In the genomic region with DNA sequence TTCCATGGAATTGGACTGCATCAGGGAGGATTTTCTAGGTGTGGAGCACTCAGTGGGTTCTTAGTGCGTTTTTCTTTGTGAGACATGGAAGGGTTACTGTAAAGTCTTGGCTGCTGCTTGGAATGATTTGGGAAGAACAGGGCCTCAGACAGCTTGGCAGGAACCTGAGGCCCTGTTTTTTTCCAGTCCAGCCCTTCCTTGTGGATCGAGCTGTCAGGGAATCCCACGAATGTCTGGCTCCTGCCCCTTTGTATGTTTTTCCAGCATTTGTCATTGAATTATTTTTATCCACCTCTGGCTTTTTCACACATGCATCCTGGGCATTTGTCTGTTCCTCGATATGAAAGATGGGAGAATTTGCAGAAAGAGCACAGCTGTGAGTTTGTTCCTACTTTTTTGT, we compare ENCODE assay signal across 13 cellular contexts.
DNase-seq lines count a peak whose midpoint lies in the region; ATAC-seq, FAIRE-seq and TF ChIP-seq lines count a peak whose summit lies in the region.
"Had no signal": no experiment of that assay in that cellular context is flagged by ENCODE, and none has a peak within 500 bp of the region (broad histone marks: within the 10 kb centered on the region; RNA-seq: fewer than 3 reads in every experiment).

No MANE protein-coding gene starts in this region.

- peak overlapping the region; percentile 65 for H3K4me2 ChIP-seq in astrocyte (ENCODE audit: low read length)

- H4K20me1 ChIP-seq in astrocyte (ENCODE audit: insufficient read depth, low read length), result no peaks in the 10 kb centered on the region

- H3K27ac Mint-ChIP-seq in astrocyte (ENCODE audit: unreplicated experiment), result peak overlapping the region; percentile 99

- H3K27me3 Mint-ChIP-seq in astrocyte (ENCODE audit: low read depth, unreplicated experiment), result no peaks in the 10 kb centered on the region

- H3K4me3 Mint-ChIP-seq in astrocyte (ENCODE audit: unreplicated experiment), result peak overlapping the region; percentile 57

- ATAC-seq in sciatic nerve (peak; percentile 58), GM18519 (IDR thresholded peaks at IDR 0.05; ENCODE audit: low FRiP score, unreplicated experiment) (no peak), right lobe of liver (no peak)

- FAIRE-seq in astrocyte (lab: Jason Lieb, UNC), result no peak
- FAIRE-seq: G401.6 had no signal

- in situ Hi-C loops in ACHN (cut with HindIII; ENCODE audit: low pct_ligation_motif_present, low pct_unique_long_range_greater_than_20kb, low sequenced_read_pairs), result no loop called here

- peak; percentile 50 for DNase-seq in AG20443 (ENCODE audit: low spot score)
- DNase-seq in astrocyte (ENCODE audit: low read depth), result peak; percentile 87
- no peak for DNase-seq in left ventricle myocardium inferior
- no peak for DNase-seq in sciatic nerve (ENCODE audit: low spot score)
- DNase-seq in right lobe of liver, result no peak
- no peak for DNase-seq in ACHN
- no peak for DNase-seq in activated naive CD4-positive, alpha-beta T cell (lab: John Stamatoyannopoulos, UW)
- DNase-seq: activated CD4-positive, alpha-beta T cell treated with anti-CD3 and anti-CD28 coated beads, Interleukin-2, amount 50 U/mL, for 48 hours; dermis blood vessel endothelial cell; NCI-H2171; stimulated activated CD4-positive, alpha-beta T cell treated with anti-CD3 and anti-CD28 coated beads, Interleukin-1b, Interleukin-23, amount 100 ng/mL, for 48 hours had no signal

- H3K4me3 ChIP-seq in astrocyte (ENCODE audit: insufficient read depth, low read depth, low read length) (no peak overlapping the region), left ventricle myocardium inferior (no peak overlapping the region), right lobe of liver (no peak overlapping the region)

- H3K36me3 ChIP-seq in astrocyte (ENCODE audit: insufficient read depth, low read length) (peaks cover 4% of the 10 kb centered on the region), left ventricle myocardium inferior (peaks cover 7% of the 10 kb centered on the region), right lobe of liver (peaks cover 0 to 6% (median 0%) of the 10 kb centered on the region in 4 donors)

- H3K4me1 ChIP-seq in astrocyte (ENCODE audit: insufficient read depth, low read length) (peaks cover 34% of the 10 kb centered on the region), left ventricle myocardium inferior (peaks cover 43% of the 10 kb centered on the region), right lobe of liver (no peaks in the 10 kb centered on the region)

- no peaks in the 10 kb centered on the region for H3K79me2 ChIP-seq in astrocyte (ENCODE audit: insufficient read depth, low read length)

- no peak overlapping the region for H2AFZ ChIP-seq in astrocyte (ENCODE audit: low read depth, low read length)

- H3K27ac ChIP-seq in astrocyte (ENCODE audit: low read depth, low read length), result peak overlapping the region; percentile 88
- H3K27ac ChIP-seq in left ventricle myocardium inferior (replicated peaks), result peak overlapping the region; percentile 46
- no peak overlapping the region for H3K27ac ChIP-seq in right lobe of liver

- 86% methylated on average over 4 of the region's 4 CpGs for WGBS in right lobe of liver (ENCODE audit: insufficient coverage, low coverage, low lambda C conversion rate, missing lambda C conversion rate)

- H3K4me1 Mint-ChIP-seq in astrocyte (ENCODE audit: low read depth, unreplicated experiment), result peaks cover 63% of the 10 kb centered on the region

- no peak for TF ChIP-seq POLR2A in right lobe of liver (IDR thresholded peaks at IDR 0.05)

- no peaks in the 10 kb centered on the region for H3K9me3 Mint-ChIP-seq in astrocyte (ENCODE audit: unreplicated experiment)

- H3K36me3 Mint-ChIP-seq in astrocyte (ENCODE audit: low read depth, unreplicated experiment), result peaks cover 4% of the 10 kb centered on the region

- peak overlapping the region; percentile 57 for H3K9ac ChIP-seq in astrocyte (ENCODE audit: low read length)

- TF ChIP-seq CTCF in astrocyte (IDR thresholded peaks at IDR 0.05; ENCODE audit: insufficient read depth, low read depth, low read length), result no peak
- no peak for TF ChIP-seq CTCF in left ventricle myocardium inferior (IDR thresholded peaks at IDR 0.05; ENCODE audit: borderline replicate concordance)
- no peak for TF ChIP-seq CTCF in right lobe of liver (IDR thresholded peaks at IDR 0.05)

- intact Hi-C loops in left ventricle myocardium inferior (cut with micrococcal nuclease), result no loop called here
- intact Hi-C loops in sciatic nerve (cut with DNase I), result no loop called here
- intact Hi-C loops in right lobe of liver (cut with DNase I), result no loop called here

- H3K9me3 ChIP-seq in astrocyte (ENCODE audit: insufficient read depth, low read depth, low read length) (no peaks in the 10 kb centered on the region), left ventricle myocardium inferior (replicated peaks) (no peaks in the 10 kb centered on the region), right lobe of liver (no peaks in the 10 kb centered on the region)

- H3K27me3 ChIP-seq in astrocyte (ENCODE audit: insufficient read depth, low read length) (no peaks in the 10 kb centered on the region), left ventricle myocardium inferior (ENCODE audit: low read depth) (no peaks in the 10 kb centered on the region), right lobe of liver (no peaks in the 10 kb centered on the region)

Comparison
In these comparisons a context has a peak if more than half of its experiments do, and no peak if none do; other contexts are left out.
1. DNase-seq: peak in AG20443 (single experiment) and astrocyte (single experiment); none in left ventricle myocardium inferior (single experiment), sciatic nerve (single experiment), right lobe of liver (0 of 3), ACHN (single experiment) and activated naive CD4-positive, alpha-beta T cell (0 of 4).
2. H3K27ac ChIP-seq: peak in astrocyte (single experiment) and left ventricle myocardium inferior (single experiment); none in right lobe of liver (0 of 3).